In genomic region chr15:69346112-69346511, GRCh38 we compare ENCODE assay signal across 1 cellular context.
TF ChIP-seq lines count a peak whose summit lies in the region.

No MANE protein-coding gene starts in this region.

TF ChIP-seq in IMR-90, 13 proteins besides CTCF, POLR2A, EP300 and RAD21:
- TF ChIP-seq RCOR1 (IDR thresholded peaks at IDR 0.05; ENCODE audit: insufficient replicate concordance, low read length) (no peak), ELK1 (IDR thresholded peaks at IDR 0.05; ENCODE audit: borderline replicate concordance, low read depth, low read length) (no peak), RFX5 (IDR thresholded peaks at IDR 0.05; ENCODE audit: low read depth, low read length) (no peak), FOS (IDR thresholded peaks at IDR 0.05; ENCODE audit: low read depth, low read length) (no peak), CEBPB (IDR thresholded peaks at IDR 0.05; ENCODE audit: low read depth, low read length) (no peak), SMC3 (IDR thresholded peaks at IDR 0.05; ENCODE audit: low read depth, low read length) (no peak)
